ENCODE assay signal across 9 cellular contexts in the genomic region with DNA sequence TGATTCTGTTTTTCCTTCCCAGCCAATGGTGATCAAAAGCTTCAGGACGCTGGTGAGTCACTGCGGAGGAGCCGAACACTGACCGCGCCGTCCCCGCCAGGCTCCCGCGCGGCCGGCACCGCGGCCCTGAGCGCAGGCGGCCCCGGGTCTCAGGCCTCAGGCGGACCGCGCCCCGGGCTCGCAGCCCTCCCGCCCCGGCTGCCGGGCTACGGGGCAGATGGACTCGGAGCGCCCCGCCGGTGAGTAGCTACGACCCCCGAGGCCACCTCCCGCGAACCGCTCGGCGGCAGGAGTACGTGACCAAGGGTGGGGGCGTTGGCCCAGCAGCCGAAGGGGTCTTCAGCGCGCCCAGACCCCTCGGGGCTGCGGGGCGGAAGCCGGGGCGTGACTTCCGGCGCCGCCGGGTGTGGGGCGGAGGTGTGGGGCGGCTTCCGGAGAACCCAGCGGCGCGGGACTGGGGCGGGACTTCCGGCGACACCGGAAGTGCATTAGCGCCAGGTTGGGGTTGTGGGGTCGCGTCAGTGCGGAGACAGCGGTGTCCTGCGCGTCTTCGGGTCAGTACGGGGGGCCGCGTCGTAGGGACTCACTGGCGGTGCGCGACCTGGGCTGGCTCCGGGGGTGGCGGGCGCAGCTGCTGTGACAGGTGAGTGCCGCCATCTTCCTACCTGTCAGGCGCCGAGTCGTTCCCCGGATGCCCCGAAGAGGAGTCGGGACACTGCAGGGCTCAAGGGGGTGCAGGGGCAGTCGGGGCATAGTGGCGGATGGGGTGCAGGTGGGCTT. TPM values are rescaled to one million over a fixed set of nuclear protein-coding genes. Genes with fewer than 3 reads are reported as not detected.
A peak's percentile ranks its signal among the peaks of the same experiment; 100 is the strongest.
DNase-seq lines count a peak whose midpoint lies in the region; ATAC-seq, FAIRE-seq and TF ChIP-seq lines count a peak whose summit lies in the region.
"Had no signal": no experiment of that assay in that cellular context is flagged by ENCODE, and none has a peak within 500 bp of the region (broad histone marks: within the 10 kb centered on the region; RNA-seq: fewer than 3 reads in every experiment).

A gene with protein sequence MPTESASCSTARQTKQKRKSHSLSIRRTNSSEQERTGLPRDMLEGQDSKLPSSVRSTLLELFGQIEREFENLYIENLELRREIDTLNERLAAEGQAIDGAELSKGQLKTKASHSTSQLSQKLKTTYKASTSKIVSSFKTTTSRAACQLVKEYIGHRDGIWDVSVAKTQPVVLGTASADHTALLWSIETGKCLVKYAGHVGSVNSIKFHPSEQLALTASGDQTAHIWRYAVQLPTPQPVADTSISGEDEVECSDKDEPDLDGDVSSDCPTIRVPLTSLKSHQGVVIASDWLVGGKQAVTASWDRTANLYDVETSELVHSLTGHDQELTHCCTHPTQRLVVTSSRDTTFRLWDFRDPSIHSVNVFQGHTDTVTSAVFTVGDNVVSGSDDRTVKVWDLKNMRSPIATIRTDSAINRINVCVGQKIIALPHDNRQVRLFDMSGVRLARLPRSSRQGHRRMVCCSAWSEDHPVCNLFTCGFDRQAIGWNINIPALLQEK (plus strand): TSS at position 60 of the 780 bp plus-strand sequence. CDS start 15,771 bp downstream, outside the sequence.

- WGBS in HepG2 (ENCODE audit: low lambda C conversion rate), result 0% methylated on average over 9 of the region's 87 CpGs

- H3K9ac ChIP-seq in HepG2 (ENCODE audit: insufficient read depth, low read depth, low read length), result peak within 1 kb of the TSS; percentile 87

- peaks cover 9% of the 10 kb centered on the region for H4K20me1 ChIP-seq in HepG2 (ENCODE audit: insufficient read depth, low read length)

- ATAC-seq in GM18870 (IDR thresholded peaks at IDR 0.05; ENCODE audit: unreplicated experiment), result peak; percentile 56
- peak; percentile 89 for ATAC-seq in HG03103 (IDR thresholded peaks at IDR 0.05; ENCODE audit: low read depth, unreplicated experiment)
- ATAC-seq in HepG2, result peak; percentile 96

- H3K27me3 Mint-ChIP-seq in activated CD4-positive, alpha-beta T cell treated with anti-CD3 and anti-CD28 coated beads, Interleukin-2, amount 10 ng/mL, durations not matched to agents 7 days and 5 days, result no peaks in the 10 kb centered on the region

- peaks cover 54% of the 10 kb centered on the region for H3K4me1 ChIP-seq in HepG2 (ENCODE audit: insufficient read depth, low read length)

- peaks cover 92% of the 10 kb centered on the region for H3K79me2 ChIP-seq in HepG2 (ENCODE audit: insufficient read depth, low read length)

- no peak within 1 kb of the TSS for H2AFZ ChIP-seq in HepG2 (ENCODE audit: low read length)

- H3K27ac ChIP-seq in HepG2 (ENCODE audit: extremely low read length, insufficient read depth, low read length), result peak within 1 kb of the TSS; percentile 80

- intact Hi-C loops in HepG2 (cut with micrococcal nuclease; ENCODE audit: unreplicated experiment), result no loop called here

- no peak for FAIRE-seq in HepG2 (lab: Jason Lieb, UNC)
- FAIRE-seq: endometrium had no signal

- H3K9me3 ChIP-seq in HepG2 (ENCODE audit: low read length), result no peaks in the 10 kb centered on the region

- no peaks in the 10 kb centered on the region for H3K27me3 ChIP-seq in HepG2 (ENCODE audit: control insufficient read depth in 1 of 2, insufficient read depth in 2 of 2, low read length in 2 of 2)

- peaks cover 62% of the 10 kb centered on the region for H3K36me3 Mint-ChIP-seq in activated CD4-positive, alpha-beta T cell treated with anti-CD3 and anti-CD28 coated beads, Interleukin-2, amount 10 ng/mL, durations not matched to agents 7 days and 5 days (ENCODE audit: low read depth)

- peak within 1 kb of the TSS; percentile 81 for H3K4me2 ChIP-seq in HepG2 (ENCODE audit: low read depth, low read length)

- TF ChIP-seq EP300 in HepG2 (IDR thresholded peaks at IDR 0.05; ENCODE audit: low read depth in 2 of 2, low read length in 2 of 2) (no peak), HepG2 (CRISPR knock-in tag; IDR thresholded peaks at IDR 0.05; ENCODE audit: borderline replicate concordance) (no peak)

- peak within 1 kb of the TSS; percentile 96 for H3K27ac Mint-ChIP-seq in activated CD4-positive, alpha-beta T cell treated with anti-CD3 and anti-CD28 coated beads, Interleukin-2, amount 10 ng/mL, durations not matched to agents 7 days and 5 days

- CTCF ChIA-PET in activated CD4-positive, alpha-beta T cell treated with anti-CD3 and anti-CD28 coated beads, Interleukin-2, amount 10 ng/mL, durations not matched to agents 7 days and 5 days (lab: Charles Lee), result interaction anchor here (1.2 to 1.4 kb wide), 2 partner anchors 53 to 125 kb away, joined by 3 read pairs; partner anchors contain the start of gene LARP4B
- CTCF ChIA-PET in HepG2 (lab: Yijun Ruan, JAX; ENCODE audit: low intra/inter-chr PET ratio, low total read pairs), result no interaction called here

- H3K4me3 Mint-ChIP-seq in activated CD4-positive, alpha-beta T cell treated with anti-CD3 and anti-CD28 coated beads, Interleukin-2, amount 10 ng/mL, durations not matched to agents 7 days and 5 days, result peak within 1 kb of the TSS; percentile 99

- H3K4me1 Mint-ChIP-seq in activated CD4-positive, alpha-beta T cell treated with anti-CD3 and anti-CD28 coated beads, Interleukin-2, amount 10 ng/mL, durations not matched to agents 7 days and 5 days, result peaks cover 80% of the 10 kb centered on the region

- DNase-seq in AG09309 (ENCODE audit: low read depth) (peak; percentile 48), NCI-H446 (lab: John Stamatoyannopoulos, UW) (peak; percentile 57 to 73), dedifferentiated amniotic fluid mesenchymal stem cell (ENCODE audit: extremely low spot score) (peak; percentile 70), HepG2 (ENCODE audit: low spot score) (peak; percentile 72)
- peak; percentile 86 for DNase-seq in activated CD4-positive, alpha-beta T cell treated with anti-CD3 and anti-CD28 coated beads, Interleukin-2, amount 10 ng/mL, durations not matched to agents 7 days and 5 days
- peak; percentile 83 to 84 for DNase-seq in stimulated activated CD4-positive, alpha-beta T cell treated with anti-CD3 and anti-CD28 coated beads, Interleukin-2, amount 100 ng/mL, for 48 hours

- in situ Hi-C loops in HepG2 (cut with HindIII; ENCODE audit: extremely low pct_ligation_motif_present, low pct_unique_long_range_greater_than_20kb), result no loop called here

- TF ChIP-seq POLR2A in HepG2 (IDR thresholded peaks at IDR 0.05; ENCODE audit: insufficient read depth in 1 of 2, low read depth in 2 of 2, low read length in 2 of 2), result peak in 1 of 2 experiments; percentile 89; a peak in 2 of 4 replicates

- TF ChIP-seq CTCF in AG09309 (IDR thresholded peaks at IDR 0.05; ENCODE audit: control insufficient read depth, insufficient read depth, low read depth, low read length, missing control alignments) (no peak), HepG2 (CRISPR knock-in tag; IDR thresholded peaks at IDR 0.05) (no peak; the same call in 1 of the 2 replicates)

- H3K4me3 ChIP-seq in AG09309 (ENCODE audit: control insufficient read depth, low read depth, low read length) (peak within 1 kb of the TSS; percentile 75), HepG2 (replicated peaks in 1 of 3; ENCODE audit: insufficient read depth in 1 of 3, low read depth in 2 of 3, low read length in 3 of 3) (peak within 1 kb of the TSS; percentile 80 to 100 (median 99))

- H3K36me3 ChIP-seq in HepG2 (replicated peaks in 1 of 2; ENCODE audit: control insufficient read depth in 1 of 2, insufficient read depth in 2 of 2, low read length in 2 of 2), result peaks cover 3 to 25% of the 10 kb centered on the region in 2 experiments; a peak in 3 of 5 replicates

- POLR2A ChIA-PET in activated CD4-positive, alpha-beta T cell treated with anti-CD3 and anti-CD28 coated beads, Interleukin-2, amount 10 ng/mL, durations not matched to agents 7 days and 5 days (lab: Charles Lee), result no interaction called here
- POLR2A ChIA-PET in HepG2 (lab: Yijun Ruan, JAX), result interaction anchor here (0.9 kb wide), 1 partner anchor 70 kb away, joined by 3 read pairs; no protein-coding TSS in a partner anchor

- peak; percentile 5; the same call in 1 of the 2 replicates for TF ChIP-seq RAD21 in HepG2 (CRISPR knock-in tag; IDR thresholded peaks at IDR 0.05)

- no TSS peak for BruUV-seq in HepG2 (replicated peaks; lab: Mats Ljungman, UMichigan)

- H3K9me3 Mint-ChIP-seq in activated CD4-positive, alpha-beta T cell treated with anti-CD3 and anti-CD28 coated beads, Interleukin-2, amount 10 ng/mL, durations not matched to agents 7 days and 5 days, result no peaks in the 10 kb centered on the region

TF ChIP-seq in HepG2, 621 proteins besides CTCF, POLR2A, EP300 and RAD21 (continues in another document):
- TF ChIP-seq NR3C1 (CRISPR knock-in tag; IDR thresholded peaks at IDR 0.05), result no peak
- TF ChIP-seq ZNF136 (CRISPR knock-in tag; IDR thresholded peaks at IDR 0.05; ENCODE audit: low read depth), result no peak
- no peak for TF ChIP-seq PCBP1 (IDR thresholded peaks at IDR 0.05; ENCODE audit: borderline replicate concordance, low read depth, low read length)
- TF ChIP-seq FOXK1 (CRISPR knock-in tag; IDR thresholded peaks at IDR 0.05; ENCODE audit: borderline replicate concordance, low read depth), result peak; percentile 50; the same call in 1 of the 2 replicates

RNA-seq across cellular contexts. Expression of the gene that starts here (rescaled TPM):
- total RNA-seq in activated CD4-positive, alpha-beta T cell treated with anti-CD3 and anti-CD28 coated beads, Interleukin-2, amount 10 ng/mL, durations not matched to agents 7 days and 5 days, result 10 to 100 TPM; 31.9 to 35.0 TPM
- total RNA-seq in HepG2 (2016; rRNA removed; fragmentation: Illumina TruSeq; extraction: Trizol), result 5.4 and 5.9 TPM in 2 replicates
- total RNA-seq in HepG2 (2016; cell fraction: cytosol; rRNA removed; fragmentation: Illumina TruSeq; extraction: Trizol; ENCODE audit: low read depth), result 14.4 and 16.4 TPM in 2 replicates
- total RNA-seq in HepG2 (2016; cell fraction: insoluble cytoplasmic fraction; rRNA removed; fragmentation: Illumina TruSeq; extraction: Trizol), result 4.7 and 6.1 TPM in 2 replicates
- total RNA-seq in HepG2 (2016; cell fraction: membrane; rRNA removed; fragmentation: Illumina TruSeq; extraction: Trizol), result 8.1 and 8.5 TPM in 2 replicates
- 7.7 and 7.8 TPM in 2 replicates for total RNA-seq in HepG2 (2016; cell fraction: nucleus; rRNA removed; fragmentation: Illumina TruSeq; extraction: Trizol)
- polyA plus RNA-seq in HepG2 (2011; rRNA removed), result 7.5 and 8.6 TPM in 2 replicates
- 5.3 TPM in 2 replicates for polyA plus RNA-seq in HepG2 (2011; cell fraction: cytosol; rRNA removed)
- 19.8 and 22.5 TPM in 2 replicates for polyA plus RNA-seq in HepG2 (2011; cell fraction: nucleus; rRNA removed)
- polyA plus RNA-seq in HepG2 (2012), result 6.1 and 6.9 TPM in 2 replicates
- polyA plus RNA-seq in HepG2 (2016; cell fraction: cytosol; fragmentation: Illumina TruSeq; extraction: Trizol; ENCODE audit: low read depth), result 0.37 and 0.41 TPM in 2 replicates
- 4.6 and 5.8 TPM in 2 replicates for polyA plus RNA-seq in HepG2 (2016; cell fraction: insoluble cytoplasmic fraction; fragmentation: Illumina TruSeq; extraction: Trizol; ENCODE audit: low read depth)
- polyA plus RNA-seq in HepG2 (2016; cell fraction: membrane; fragmentation: Illumina TruSeq; extraction: Trizol; ENCODE audit: low read depth), result 1.1 and 1.2 TPM in 2 replicates
- 16.0 TPM in 2 replicates for polyA plus RNA-seq in HepG2 (2016; cell fraction: nucleus; fragmentation: Illumina TruSeq; extraction: Trizol; ENCODE audit: insufficient read depth, low read depth)
- polyA minus RNA-seq in HepG2 (2011; rRNA and poly(A)+ RNA removed; ENCODE audit: low replicate concordance), result 39.9 and 41.7 TPM in 2 replicates
- polyA minus RNA-seq in HepG2 (2011; cell fraction: cytosol; rRNA and poly(A)+ RNA removed), result 7.3 and 13.4 TPM in 2 replicates
- polyA minus RNA-seq in HepG2 (2011; cell fraction: nucleus; rRNA and poly(A)+ RNA removed), result 16.2 and 17.1 TPM in 2 replicates

Comparison
In these comparisons a context has a peak if more than half of its experiments do, and no peak if none do; other contexts are left out.
1. Peak in every context shown above with its lines: DNase-seq, ATAC-seq, H3K4me3 ChIP-seq and H3K27ac ChIP-seq.